19 cellular contexts compared by ENCODE assay signal in the genomic region with DNA sequence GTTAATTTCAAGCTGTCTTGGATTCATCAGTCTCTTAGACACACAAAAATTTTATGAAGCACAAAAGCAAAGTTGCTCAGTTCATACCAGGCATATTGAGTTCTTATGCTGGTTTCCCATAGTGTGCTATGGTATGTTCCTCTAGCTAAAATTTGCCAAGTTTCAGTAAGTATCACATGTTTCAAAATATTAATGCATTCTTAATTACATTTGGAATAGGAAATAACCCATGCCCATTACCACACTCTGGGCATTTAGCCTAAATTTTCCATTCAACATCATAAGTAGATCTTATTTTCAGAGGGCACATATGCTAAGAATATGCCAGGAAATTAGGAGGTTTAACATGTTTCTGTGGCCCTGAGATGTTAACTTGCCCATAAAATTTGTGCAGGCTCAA.
A peak's percentile ranks its signal among the peaks of the same experiment; 100 is the strongest.
DNase-seq lines count a peak whose midpoint lies in the region; ATAC-seq and TF ChIP-seq lines count a peak whose summit lies in the region.
"Had no signal": no experiment of that assay in that cellular context is flagged by ENCODE, and none has a peak within 500 bp of the region (broad histone marks: within the 10 kb centered on the region; RNA-seq: fewer than 3 reads in every experiment).

No MANE protein-coding gene starts in this region.

- no peak overlapping the region for H3K4me3 ChIP-seq in thyroid gland (replicated peaks in 1 of 3)
- H3K4me3 ChIP-seq: BLaER1 had no signal

- intact Hi-C loops in thyroid gland (cut with DNase I): no loop called here

- H3K27ac ChIP-seq in thyroid gland: no peak overlapping the region
- H3K27ac ChIP-seq: BLaER1 had no signal

- no peak for TF ChIP-seq POLR2A in thyroid gland (IDR thresholded peaks at IDR 0.05)

- H3K9me3 ChIP-seq in thyroid gland: no peaks in the 10 kb centered on the region
- H3K9me3 ChIP-seq: BE2C, BLaER1 had no signal

- peak; percentile 64 for ATAC-seq in SK-N-SH treated with all-trans-retinoic acid at 6 μM for 48 hours
- ATAC-seq in GM19351 (IDR thresholded peaks at IDR 0.05; ENCODE audit: unreplicated experiment): no peak
- no peak for ATAC-seq in HG02610 (IDR thresholded peaks at IDR 0.05; ENCODE audit: unreplicated experiment)

- DNase-seq in NCI-H446 treated with DMSO at 0.1 percent for 48 hours (lab: John Stamatoyannopoulos, UW) (peak; percentile 41), fibroblast of gingiva (ENCODE audit: low read depth) (peak; percentile 78), DMS 273 (lab: John Stamatoyannopoulos, UW; ENCODE audit: unreplicated experiment) (no peak), thyroid gland (no peak)
- DNase-seq: 8988T; ACHN; AML-193; BE2C; C1 segment of cervical spinal cord; CD4-positive, alpha-beta memory T cell; CD4-positive, CD25-positive, alpha-beta regulatory T cell; CD8-positive, alpha-beta memory T cell; COR-L47; DMS79 treated with DMSO at 0.1 percent for 48 hours; GF-D8 had no signal

- TF ChIP-seq CTCF in thyroid gland (IDR thresholded peaks at IDR 0.05): no peak

- H3K36me3 ChIP-seq in thyroid gland: no peaks in the 10 kb centered on the region
- H3K36me3 ChIP-seq: BE2C, BLaER1 had no signal

- H3K4me1 ChIP-seq in thyroid gland: no peaks in the 10 kb centered on the region
- H3K4me1 ChIP-seq: BLaER1 had no signal

- no peaks in the 10 kb centered on the region for H3K27me3 ChIP-seq in thyroid gland
- H3K27me3 ChIP-seq: BE2C, BLaER1 had no signal

TF ChIP-seq in SK-N-SH treated with all-trans-retinoic acid at 6 μM for 48 hours, 23 proteins besides CTCF, POLR2A, EP300 and RAD21:
- TF ChIP-seq ZNF8 (CRISPR knock-in tag; IDR thresholded peaks at IDR 0.05) (no peak), RARB (CRISPR knock-in tag; IDR thresholded peaks at IDR 0.05) (no peak), GLIS3 (CRISPR knock-in tag; IDR thresholded peaks at IDR 0.05) (no peak), ISL1 (CRISPR knock-in tag; IDR thresholded peaks at IDR 0.05) (peak; percentile 31; the same call in 1 of the 2 replicates)

Comparison
In these comparisons a context has a peak if more than half of its experiments do, and no peak if none do; other contexts are left out.
1. DNase-seq: peak in NCI-H446 treated with DMSO at 0.1 percent for 48 hours (single experiment) and fibroblast of gingiva (single experiment); none in DMS 273 (single experiment) and thyroid gland (0 of 2).